ENCODE assay signal across 1 cellular context in the genomic region with DNA sequence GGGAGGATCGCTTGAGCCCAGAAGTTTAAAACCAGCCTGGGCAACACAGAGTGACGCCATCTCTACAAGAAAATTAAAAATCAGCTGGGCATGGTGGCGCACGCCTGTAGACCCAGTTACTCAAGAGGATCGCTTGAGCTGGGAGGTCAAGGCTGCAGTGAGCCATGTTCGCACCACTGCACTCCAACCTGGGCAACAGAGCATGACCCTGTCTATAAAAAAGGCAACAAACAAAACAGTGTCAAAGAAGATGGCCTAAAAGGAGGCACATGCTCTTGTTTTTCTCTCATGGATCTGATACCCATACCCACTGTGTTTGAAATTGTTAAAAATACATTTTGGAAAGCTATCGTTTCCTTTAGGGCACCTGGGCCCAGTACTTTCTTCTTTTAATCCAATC.
TF ChIP-seq lines count a peak whose summit lies in the region.

No MANE protein-coding gene starts in this region.

TF ChIP-seq in SK-N-SH treated with all-trans-retinoic acid at 6 μM for 48 hours, 23 proteins besides CTCF, POLR2A, EP300 and RAD21 (continued from another document):
- TF ChIP-seq, protein P1, sequence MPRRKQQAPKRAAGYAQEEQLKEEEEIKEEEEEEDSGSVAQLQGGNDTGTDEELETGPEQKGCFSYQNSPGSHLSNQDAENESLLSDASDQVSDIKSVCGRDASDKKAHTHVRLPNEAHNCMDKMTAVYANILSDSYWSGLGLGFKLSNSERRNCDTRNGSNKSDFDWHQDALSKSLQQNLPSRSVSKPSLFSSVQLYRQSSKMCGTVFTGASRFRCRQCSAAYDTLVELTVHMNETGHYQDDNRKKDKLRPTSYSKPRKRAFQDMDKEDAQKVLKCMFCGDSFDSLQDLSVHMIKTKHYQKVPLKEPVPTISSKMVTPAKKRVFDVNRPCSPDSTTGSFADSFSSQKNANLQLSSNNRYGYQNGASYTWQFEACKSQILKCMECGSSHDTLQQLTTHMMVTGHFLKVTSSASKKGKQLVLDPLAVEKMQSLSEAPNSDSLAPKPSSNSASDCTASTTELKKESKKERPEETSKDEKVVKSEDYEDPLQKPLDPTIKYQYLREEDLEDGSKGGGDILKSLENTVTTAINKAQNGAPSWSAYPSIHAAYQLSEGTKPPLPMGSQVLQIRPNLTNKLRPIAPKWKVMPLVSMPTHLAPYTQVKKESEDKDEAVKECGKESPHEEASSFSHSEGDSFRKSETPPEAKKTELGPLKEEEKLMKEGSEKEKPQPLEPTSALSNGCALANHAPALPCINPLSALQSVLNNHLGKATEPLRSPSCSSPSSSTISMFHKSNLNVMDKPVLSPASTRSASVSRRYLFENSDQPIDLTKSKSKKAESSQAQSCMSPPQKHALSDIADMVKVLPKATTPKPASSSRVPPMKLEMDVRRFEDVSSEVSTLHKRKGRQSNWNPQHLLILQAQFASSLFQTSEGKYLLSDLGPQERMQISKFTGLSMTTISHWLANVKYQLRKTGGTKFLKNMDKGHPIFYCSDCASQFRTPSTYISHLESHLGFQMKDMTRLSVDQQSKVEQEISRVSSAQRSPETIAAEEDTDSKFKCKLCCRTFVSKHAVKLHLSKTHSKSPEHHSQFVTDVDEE (CRISPR knock-in tag; IDR thresholded peaks at IDR 0.05) = no peak
- no peak for TF ChIP-seq ZNF70 (CRISPR knock-in tag; IDR thresholded peaks at IDR 0.05)
- TF ChIP-seq, protein P2, sequence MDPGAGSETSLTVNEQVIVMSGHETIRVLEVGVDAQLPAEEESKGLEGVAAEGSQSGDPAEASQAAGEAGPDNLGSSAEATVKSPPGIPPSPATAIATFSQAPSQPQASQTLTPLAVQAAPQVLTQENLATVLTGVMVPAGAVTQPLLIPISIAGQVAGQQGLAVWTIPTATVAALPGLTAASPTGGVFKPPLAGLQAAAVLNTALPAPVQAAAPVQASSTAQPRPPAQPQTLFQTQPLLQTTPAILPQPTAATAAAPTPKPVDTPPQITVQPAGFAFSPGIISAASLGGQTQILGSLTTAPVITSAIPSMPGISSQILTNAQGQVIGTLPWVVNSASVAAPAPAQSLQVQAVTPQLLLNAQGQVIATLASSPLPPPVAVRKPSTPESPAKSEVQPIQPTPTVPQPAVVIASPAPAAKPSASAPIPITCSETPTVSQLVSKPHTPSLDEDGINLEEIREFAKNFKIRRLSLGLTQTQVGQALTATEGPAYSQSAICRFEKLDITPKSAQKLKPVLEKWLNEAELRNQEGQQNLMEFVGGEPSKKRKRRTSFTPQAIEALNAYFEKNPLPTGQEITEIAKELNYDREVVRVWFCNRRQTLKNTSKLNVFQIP (CRISPR knock-in tag; IDR thresholded peaks at IDR 0.05; ENCODE audit: borderline replicate concordance, low read depth) = no peak
- no peak for TF ChIP-seq TOX (CRISPR knock-in tag; IDR thresholded peaks at IDR 0.05; ENCODE audit: borderline replicate concordance)
- TF ChIP-seq RARB (CRISPR knock-in tag; IDR thresholded peaks at IDR 0.05) = no peak
- no peak for TF ChIP-seq ESRRG (CRISPR knock-in tag; IDR thresholded peaks at IDR 0.05)
- no peak for TF ChIP-seq ZFP3 (CRISPR knock-in tag; IDR thresholded peaks at IDR 0.05)
